29 cellular contexts compared by ENCODE assay signal in genomic region chr21:29674343-29674742, GRCh38.
"Had no signal": no experiment of that assay in that cellular context is flagged by ENCODE, and none has a peak within 500 bp of the region (broad histone marks: within the 10 kb centered on the region; RNA-seq: fewer than 3 reads in every experiment).

No MANE protein-coding gene starts in this region.

- H3K4me1 ChIP-seq: SJCRH30 had no signal

- H3K27ac ChIP-seq: SJCRH30, SK-N-MC had no signal

- H3K9me3 ChIP-seq: SJCRH30 had no signal

- DNase-seq: activated CD4-positive, alpha-beta T cell treated with anti-CD3 and anti-CD28 coated beads for 36 hours; activated CD4-positive, alpha-beta T cell treated with anti-CD3 and anti-CD28 coated beads, Interleukin-2, amount 10 ng/mL, durations not matched to agents 7 days and 5 days; activated CD4-positive, alpha-beta T cell treated with anti-CD3 and anti-CD28 coated beads, Interleukin-2, amount 50 U/mL, for 48 hours; activated CD8-positive, alpha-beta memory T cell treated with anti-CD3 and anti-CD28 coated beads for 24 hours; activated CD8-positive, alpha-beta memory T cell treated with anti-CD3 and anti-CD28 coated beads, Interleukin-2, amount 10 ng/mL, durations not matched to agents 7 days and 5 days; activated CD8-positive, alpha-beta memory T cell treated with anti-CD3 and anti-CD28 coated beads, Interleukin-2, amount 50 U/mL, for 48 hours; activated effector memory CD4-positive, alpha-beta T cell treated with Interleukin-2 at 50 U/mL for 16 hours; activated naive CD4-positive, alpha-beta T cell treated with anti-CD3 and anti-CD28 coated beads, Interleukin-2, amount 10 ng/mL, durations not matched to agents 7 days and 5 days; activated naive CD8-positive, alpha-beta T cell treated with anti-CD3 and anti-CD28 coated beads, Interleukin-2, amount 50 U/mL, for 24 hours; activated T-cell treated with anti-CD3 and anti-CD28 coated beads, Interleukin-2, amount 50 U/mL, for 48 hours; anterior cingulate cortex; caudate nucleus; cerebellar nuclear complex; NCI-H1417; NCI-H146; NCI-H187; NCI-H2029 treated with DMSO at 0.1 percent for 48 hours; NCI-H2107; NCI-H226; NCI-H446 treated with DMSO at 0.1 percent for 48 hours; NCI-H524; NCI-H69; NK-92 treated with Interleukin-12 subunit alpha and Interleukin-12 subunit beta, amount 100 ng/mL, for 24 hours; OCI-M1; SHP77; SJCRH30; T1000 had no signal

- ATAC-seq: activated CD4-positive, alpha-beta T cell treated with anti-CD3 and anti-CD28 coated beads for 36 hours; activated CD8-positive, alpha-beta memory T cell treated with anti-CD3 and anti-CD28 coated beads, Interleukin-2, amount 10 ng/mL, durations not matched to agents 7 days and 5 days; activated naive CD8-positive, alpha-beta T cell treated with anti-CD3 and anti-CD28 coated beads, Interleukin-2, amount 50 U/mL, for 24 hours; Panc1 had no signal

- H3K36me3 ChIP-seq: SJCRH30 had no signal

- H3K4me3 ChIP-seq: SJCRH30, SK-N-MC had no signal

- H3K27me3 ChIP-seq: SJCRH30 had no signal
